15 cellular contexts compared by ENCODE assay signal in genomic region chr3:100004931-100005330, GRCh38.
"Had no signal": no experiment of that assay in that cellular context is flagged by ENCODE, and none has a peak within 500 bp of the region (broad histone marks: within the 10 kb centered on the region; RNA-seq: fewer than 3 reads in every experiment).

No MANE protein-coding gene starts in this region.

- H3K27ac ChIP-seq: left lung, right lobe of liver, upper lobe of right lung had no signal

- H3K27me3 ChIP-seq: left lung, right lobe of liver, suprapubic skin, upper lobe of right lung had no signal

- DNase-seq: activated CD4-positive, alpha-beta T cell treated with anti-CD3 and anti-CD28 coated beads for 4 hours; activated naive CD4-positive, alpha-beta T cell treated with Interleukin-2 at 50 U/mL for 16 hours; caudate nucleus; cortex of kidney; effector memory CD8-positive, alpha-beta T cell; erythroblast; foreskin fibroblast; left lung; mesendoderm; right lobe of liver; stimulated activated CD4-positive, alpha-beta T cell treated with anti-CD3 and anti-CD28 coated beads, Interleukin-12 subunit alpha, Interleukin-12 subunit beta, amount 100 ng/mL, for 4 hours; stimulated activated naive CD4-positive, alpha-beta T cell; upper lobe of right lung had no signal

- ATAC-seq: effector memory CD8-positive, alpha-beta T cell; left lung; right lobe of liver; SK-N-SH treated with all-trans-retinoic acid at 6 μM for 48 hours; upper lobe of right lung had no signal

- H3K4me1 ChIP-seq: right lobe of liver had no signal

- H3K36me3 ChIP-seq: left lung, right lobe of liver, suprapubic skin, upper lobe of right lung had no signal

- H3K9me3 ChIP-seq: left lung, right lobe of liver, suprapubic skin, upper lobe of right lung had no signal

- H3K4me3 ChIP-seq: left lung, right lobe of liver, suprapubic skin, upper lobe of right lung had no signal
